In genomic region chr18:12278765-12279682, GRCh38 we compare ENCODE assay signal across 1 cellular context.
TF ChIP-seq lines count a peak whose summit lies in the region.

No MANE protein-coding gene starts in this region.

TF ChIP-seq in HepG2, 621 proteins besides CTCF, POLR2A, EP300 and RAD21 (continued from another document and continues in another):
- TF ChIP-seq ZBTB4 (CRISPR knock-in tag; IDR thresholded peaks at IDR 0.05; ENCODE audit: borderline replicate concordance), result no peak
- no peak for TF ChIP-seq RAD51 (IDR thresholded peaks at IDR 0.05; ENCODE audit: borderline replicate concordance)
- TF ChIP-seq ZNF792 (CRISPR knock-in tag; IDR thresholded peaks at IDR 0.05), result peak; percentile 67; the same call in 1 of the 2 replicates
- no peak for TF ChIP-seq ESRRA (CRISPR knock-in tag; IDR thresholded peaks at IDR 0.05; ENCODE audit: low read depth)
- TF ChIP-seq ZNF121 (CRISPR knock-in tag; IDR thresholded peaks at IDR 0.05), result peak; percentile 73; the same call in 1 of the 2 replicates
- no peak for TF ChIP-seq AKNA (CRISPR knock-in tag; IDR thresholded peaks at IDR 0.05; ENCODE audit: borderline replicate concordance)
- TF ChIP-seq MZF1 (CRISPR knock-in tag; IDR thresholded peaks at IDR 0.05; ENCODE audit: borderline replicate concordance), result no peak
- no peak for TF ChIP-seq ZNF225 (CRISPR knock-in tag; IDR thresholded peaks at IDR 0.05)
- peak; percentile 70; the same call in 1 of the 2 replicates for TF ChIP-seq ZNF274 (CRISPR knock-in tag; IDR thresholded peaks at IDR 0.05)
- TF ChIP-seq KDM4B (CRISPR knock-in tag; IDR thresholded peaks at IDR 0.05), result 0 out of 2 replicates have a peak, but pooled peaks have one; percentile 3
- TF ChIP-seq SKI (IDR thresholded peaks at IDR 0.05; ENCODE audit: partially characterized antibody), result no peak
- no peak for TF ChIP-seq ZNF615 (CRISPR knock-in tag; IDR thresholded peaks at IDR 0.05; ENCODE audit: borderline replicate concordance)
- TF ChIP-seq NONO (IDR thresholded peaks at IDR 0.05), result no peak
- no peak for TF ChIP-seq NONO (CRISPR knock-in tag; conservative IDR thresholded peaks at IDR 0.05)
- no peak for TF ChIP-seq ZNF296 (CRISPR knock-in tag; conservative IDR thresholded peaks at IDR 0.05)
- no peak for TF ChIP-seq PATZ1 (CRISPR knock-in tag; IDR thresholded peaks at IDR 0.05)
- no peak for TF ChIP-seq RBFOX2 (IDR thresholded peaks at IDR 0.05; ENCODE audit: low read depth, low read length)
- no peak for TF ChIP-seq PRPF4 (IDR thresholded peaks at IDR 0.05; ENCODE audit: low read depth, low read length, poor library complexity, severe bottlenecking)
- TF ChIP-seq SMARCC2 (IDR thresholded peaks at IDR 0.05), result no peak
- TF ChIP-seq NBN (conservative IDR thresholded peaks at IDR 0.05), result no peak
- no peak for TF ChIP-seq POGZ (CRISPR knock-in tag; IDR thresholded peaks at IDR 0.05)
- no peak for TF ChIP-seq MIER3 (CRISPR knock-in tag; IDR thresholded peaks at IDR 0.05; ENCODE audit: borderline replicate concordance)
- no peak for TF ChIP-seq DZIP1 (CRISPR knock-in tag; IDR thresholded peaks at IDR 0.05)
- no peak for TF ChIP-seq ZNF205 (CRISPR knock-in tag; IDR thresholded peaks at IDR 0.05)
- no peak for TF ChIP-seq ZNF777 (CRISPR knock-in tag; IDR thresholded peaks at IDR 0.05)
- no peak for TF ChIP-seq GPBP1L1 (CRISPR knock-in tag; IDR thresholded peaks at IDR 0.05)
- no peak for TF ChIP-seq ZNF781 (CRISPR knock-in tag; IDR thresholded peaks at IDR 0.05; ENCODE audit: borderline replicate concordance, not compliant biosample characterization)
- peak; percentile 32; the same call in 1 of the 2 replicates for TF ChIP-seq ZNF652 (CRISPR knock-in tag; IDR thresholded peaks at IDR 0.05; ENCODE audit: borderline replicate concordance, low read depth)
- TF ChIP-seq ZNF891 (CRISPR knock-in tag; IDR thresholded peaks at IDR 0.05), result peak; percentile 53
- peak; percentile 45 for TF ChIP-seq TEAD3 (CRISPR knock-in tag; optimal IDR thresholded peaks at IDR 0.05; ENCODE audit: borderline replicate concordance)
- no peak for TF ChIP-seq CAMTA2 (CRISPR knock-in tag; IDR thresholded peaks at IDR 0.05; ENCODE audit: borderline replicate concordance)
- peak; percentile 35; the same call in 1 of the 2 replicates for TF ChIP-seq EED (CRISPR knock-in tag; IDR thresholded peaks at IDR 0.05)
- no peak for TF ChIP-seq KMT2A (CRISPR knock-in tag; IDR thresholded peaks at IDR 0.05)
- peak; percentile 81; the same call in 1 of the 2 replicates for TF ChIP-seq CEBPB (IDR thresholded peaks at IDR 0.05; ENCODE audit: borderline replicate concordance, low read depth, low read length)
- no peak for TF ChIP-seq NFKB2 (CRISPR knock-in tag; IDR thresholded peaks at IDR 0.05; ENCODE audit: borderline replicate concordance)
- no peak for TF ChIP-seq ONECUT2 (CRISPR knock-in tag; IDR thresholded peaks at IDR 0.05)
- TF ChIP-seq LCORL (IDR thresholded peaks at IDR 0.05), result no peak
- peak; percentile 90 for TF ChIP-seq LCORL (CRISPR knock-in tag; IDR thresholded peaks at IDR 0.05)
- TF ChIP-seq RXRB (CRISPR knock-in tag; IDR thresholded peaks at IDR 0.05; ENCODE audit: borderline replicate concordance), result 0 out of 2 replicates have a peak, but pooled peaks have one; percentile 9
- no peak for TF ChIP-seq RERE (CRISPR knock-in tag; IDR thresholded peaks at IDR 0.05; ENCODE audit: low read depth)
- TF ChIP-seq LRRFIP1 (CRISPR knock-in tag; conservative IDR thresholded peaks at IDR 0.05), result no peak
